ENCODE assay signal across 8 cellular contexts in genomic region chr11:1852885-1853284, GRCh38. TPM values are rescaled to one million over a fixed set of nuclear protein-coding genes. Genes with fewer than 3 reads are reported as not detected.
DNase-seq lines count a peak whose midpoint lies in the region; ATAC-seq and TF ChIP-seq lines count a peak whose summit lies in the region.

A gene with protein sequence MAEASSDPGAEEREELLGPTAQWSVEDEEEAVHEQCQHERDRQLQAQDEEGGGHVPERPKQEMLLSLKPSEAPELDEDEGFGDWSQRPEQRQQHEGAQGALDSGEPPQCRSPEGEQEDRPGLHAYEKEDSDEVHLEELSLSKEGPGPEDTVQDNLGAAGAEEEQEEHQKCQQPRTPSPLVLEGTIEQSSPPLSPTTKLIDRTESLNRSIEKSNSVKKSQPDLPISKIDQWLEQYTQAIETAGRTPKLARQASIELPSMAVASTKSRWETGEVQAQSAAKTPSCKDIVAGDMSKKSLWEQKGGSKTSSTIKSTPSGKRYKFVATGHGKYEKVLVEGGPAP (plus strand): TSS chr11:1853084. CDS start chr11:1853145, 61 bp downstream.

- peak; percentile 55 to 94 (median 66) for DNase-seq in T-helper 1 cell
- peak; percentile 89 for DNase-seq in activated naive CD8-positive, alpha-beta T cell treated with anti-CD3 and anti-CD28 coated beads, Interleukin-2, amount 50 U/mL, for 24 hours
- DNase-seq in sigmoid colon, result no peak
- DNase-seq in NCI-H1694 (lab: John Stamatoyannopoulos, UW), result no peak
- DNase-seq in PC-3, result no peak
- DNase-seq in thyroid gland, result no peak

- no peaks in the 10 kb centered on the region for H3K36me3 ChIP-seq in sigmoid colon
- H3K36me3 ChIP-seq in PC-3 (ENCODE audit: low read depth, low read length), result no peaks in the 10 kb centered on the region
- no peaks in the 10 kb centered on the region for H3K36me3 ChIP-seq in thyroid gland

- CTCF ChIA-PET in PC-3 (lab: Charles Lee), result no interaction called here

- H3K4me2 ChIP-seq in PC-3 (ENCODE audit: low read length), result no peak within 1 kb of the TSS

- POLR2A ChIA-PET in PC-3 (lab: Charles Lee; ENCODE audit: unreplicated experiment), result no interaction called here

- H3K9me3 Mint-ChIP-seq in activated naive CD8-positive, alpha-beta T cell treated with anti-CD3 and anti-CD28 coated beads, Interleukin-2, amount 50 U/mL, for 24 hours, result no peaks in the 10 kb centered on the region

- H3K4me1 ChIP-seq in sigmoid colon, result no peaks in the 10 kb centered on the region
- H3K4me1 ChIP-seq in PC-3 (ENCODE audit: insufficient read depth, low read length), result no peaks in the 10 kb centered on the region
- peaks cover 3 to 4% of the 10 kb centered on the region in 2 donors for H3K4me1 ChIP-seq in thyroid gland

- WGBS in sigmoid colon, 2 donors, result 41 to 67% methylated on average over 18 of the region's 18 CpGs
- WGBS in thyroid gland, 2 donors, result 86 to 91% methylated on average over 18 of the region's 18 CpGs

- no peak for TF ChIP-seq CTCF in sigmoid colon (IDR thresholded peaks at IDR 0.05)
- no peak for TF ChIP-seq CTCF in PC-3 (conservative IDR thresholded peaks at IDR 0.05; ENCODE audit: low read depth, low read length)
- TF ChIP-seq CTCF in thyroid gland (IDR thresholded peaks at IDR 0.05), result no peak

- H3K27ac Mint-ChIP-seq in activated naive CD8-positive, alpha-beta T cell treated with anti-CD3 and anti-CD28 coated beads, Interleukin-2, amount 50 U/mL, for 24 hours, result peak within 1 kb of the TSS; percentile 99

- H3K36me3 Mint-ChIP-seq in activated naive CD8-positive, alpha-beta T cell treated with anti-CD3 and anti-CD28 coated beads, Interleukin-2, amount 50 U/mL, for 24 hours (ENCODE audit: low read depth), result peaks cover 2% of the 10 kb centered on the region

- H3K9ac ChIP-seq in PC-3 (ENCODE audit: low read length), result no peak within 1 kb of the TSS

- TF ChIP-seq POLR2A in GM18505 (IDR thresholded peaks at IDR 0.05; ENCODE audit: borderline replicate concordance, extremely low read depth, insufficient read depth, insufficient read length), result peak; percentile 88
- TF ChIP-seq POLR2A in sigmoid colon (IDR thresholded peaks at IDR 0.05), result no peak
- no peak for TF ChIP-seq POLR2A in thyroid gland (IDR thresholded peaks at IDR 0.05)

- no peaks in the 10 kb centered on the region for H3K9me2 ChIP-seq in PC-3 (replicated peaks; ENCODE audit: low read length)

- H3K27me3 Mint-ChIP-seq in activated naive CD8-positive, alpha-beta T cell treated with anti-CD3 and anti-CD28 coated beads, Interleukin-2, amount 50 U/mL, for 24 hours, result no peaks in the 10 kb centered on the region

- H3K4me3 ChIP-seq in sigmoid colon (peak within 1 kb of the TSS in 1 of 4 donors; percentile 18), PC-3 (ENCODE audit: low read length) (no peak within 1 kb of the TSS), thyroid gland (replicated peaks in 1 of 3) (no peak within 1 kb of the TSS)

- H2AFZ ChIP-seq in PC-3 (ENCODE audit: low read length), result no peak within 1 kb of the TSS

- no peak within 1 kb of the TSS for H3K27ac ChIP-seq in sigmoid colon
- no peak within 1 kb of the TSS for H3K27ac ChIP-seq in PC-3 (ENCODE audit: low read length)
- no peak within 1 kb of the TSS for H3K27ac ChIP-seq in thyroid gland

- TF ChIP-seq EP300 in sigmoid colon (IDR thresholded peaks at IDR 0.05), result no peak

- H3K4me1 Mint-ChIP-seq in activated naive CD8-positive, alpha-beta T cell treated with anti-CD3 and anti-CD28 coated beads, Interleukin-2, amount 50 U/mL, for 24 hours, result peaks cover 70% of the 10 kb centered on the region

- H3K9me3 ChIP-seq in sigmoid colon (no peaks in the 10 kb centered on the region), PC-3 (ENCODE audit: low read length) (no peaks in the 10 kb centered on the region), thyroid gland (no peaks in the 10 kb centered on the region)

- H3K4me3 Mint-ChIP-seq in activated naive CD8-positive, alpha-beta T cell treated with anti-CD3 and anti-CD28 coated beads, Interleukin-2, amount 50 U/mL, for 24 hours, result peak within 1 kb of the TSS; percentile 98

- BruUV-seq in PC-3 (replicated peaks; lab: Mats Ljungman, UMichigan), result no TSS peak

- no peaks in the 10 kb centered on the region for H4K20me1 ChIP-seq in PC-3 (ENCODE audit: low read length)

- H3K79me2 ChIP-seq in PC-3 (ENCODE audit: low read length), result no peaks in the 10 kb centered on the region

- H3F3A ChIP-seq in PC-3 (ENCODE audit: low read length, unreplicated experiment), result no peaks in the 10 kb centered on the region

- intact Hi-C loops in sigmoid colon (cut with DNase I), result no loop called here
- intact Hi-C loops in PC-3 (cut with micrococcal nuclease), result no loop called here
- intact Hi-C loops in thyroid gland (cut with DNase I), result no loop called here

- H3K27me3 ChIP-seq in sigmoid colon, result no peaks in the 10 kb centered on the region
- no peaks in the 10 kb centered on the region for H3K27me3 ChIP-seq in PC-3 (ENCODE audit: low read length)
- no peaks in the 10 kb centered on the region for H3K27me3 ChIP-seq in thyroid gland

- ATAC-seq in GM18505 (IDR thresholded peaks at IDR 0.05; ENCODE audit: unreplicated experiment), result peak; percentile 35
- peak; percentile 45 for ATAC-seq in HG02943 (IDR thresholded peaks at IDR 0.05; ENCODE audit: low read depth, unreplicated experiment)
- ATAC-seq in activated naive CD8-positive, alpha-beta T cell treated with anti-CD3 and anti-CD28 coated beads, Interleukin-2, amount 50 U/mL, for 24 hours, result peak; percentile 55
- ATAC-seq in PC-3, result no peak

RNA-seq across cellular contexts. Expression of the gene that starts here (rescaled TPM):
- 10 to 100 TPM in 2 of 4 donors, 1 to 10 TPM in 2; 8.7 to 32.7 (median 12.4) TPM for total RNA-seq in sigmoid colon
- 10 to 100 TPM; 46.0 to 80.2 (median 55.9) TPM for polyA plus RNA-seq in sigmoid colon
- not detected in 2 replicates for total RNA-seq in PC-3 (2014; rRNA removed)
- total RNA-seq in thyroid gland, result 10 to 100 TPM in 2 of 4 donors, 1 to 10 TPM in 2; 6.7 to 26.1 (median 10.5) TPM

Comparison
In these comparisons a context has a peak if more than half of its experiments do, and no peak if none do; other contexts are left out.
1. DNase-seq: peak in T-helper 1 cell (5 of 5) and activated naive CD8-positive, alpha-beta T cell treated with anti-CD3 and anti-CD28 coated beads, Interleukin-2, amount 50 U/mL, for 24 hours (single experiment); none in sigmoid colon (single experiment), NCI-H1694 (single experiment), PC-3 (single experiment) and thyroid gland (0 of 2).